ENCODE assay signal across 8 cellular contexts in genomic region chr12:8950702-8951478, GRCh38.
A peak's percentile ranks its signal among the peaks of the same experiment; 100 is the strongest.
DNase-seq lines count a peak whose midpoint lies in the region; ATAC-seq and TF ChIP-seq lines count a peak whose summit lies in the region.

No MANE protein-coding gene starts in this region.

- peak overlapping the region; percentile 93 for H3K4me3 Mint-ChIP-seq in dendritic cell treated with granulocyte-macrophage colony-stimulating factor and Interleukin-4, amounts not matched to agents 40 ng/mL and 50 ng/mL, for 4 days
- peak overlapping the region; percentile 98 for H3K4me3 Mint-ChIP-seq in nephron progenitor cell

- peaks cover 47% of the 10 kb centered on the region for H3K36me3 Mint-ChIP-seq in dendritic cell treated with granulocyte-macrophage colony-stimulating factor and Interleukin-4, amounts not matched to agents 40 ng/mL and 50 ng/mL, for 4 days (ENCODE audit: low read depth)
- peaks cover 36% of the 10 kb centered on the region for H3K36me3 Mint-ChIP-seq in nephron progenitor cell (ENCODE audit: low read depth)

- no peak for ATAC-seq in HG02623 (IDR thresholded peaks at IDR 0.05; ENCODE audit: unreplicated experiment)

- no peak for TF ChIP-seq CTCF in nephron progenitor cell (IDR thresholded peaks at IDR 0.05)

- H3K27ac Mint-ChIP-seq in dendritic cell treated with granulocyte-macrophage colony-stimulating factor and Interleukin-4, amounts not matched to agents 40 ng/mL and 50 ng/mL, for 4 days = peak overlapping the region; percentile 93
- peak overlapping the region; percentile 99 for H3K27ac Mint-ChIP-seq in nephron progenitor cell

- H3K27me3 Mint-ChIP-seq in dendritic cell treated with granulocyte-macrophage colony-stimulating factor and Interleukin-4, amounts not matched to agents 40 ng/mL and 50 ng/mL, for 4 days = no peaks in the 10 kb centered on the region
- H3K27me3 Mint-ChIP-seq in nephron progenitor cell (ENCODE audit: low read depth, poor library complexity) = peaks cover 7% of the 10 kb centered on the region

- intact Hi-C loops in dendritic cell treated with granulocyte-macrophage colony-stimulating factor and Interleukin-4, amounts not matched to agents 40 ng/mL and 50 ng/mL, for 4 days (cut with micrococcal nuclease) = loop anchor here (1.0 to 5.0 kb wide), 2 partner anchors 36 to 88 kb away; partner anchors contain the start of gene KLRG1

- H3K4me1 Mint-ChIP-seq in dendritic cell treated with granulocyte-macrophage colony-stimulating factor and Interleukin-4, amounts not matched to agents 40 ng/mL and 50 ng/mL, for 4 days (ENCODE audit: low read depth) = peaks cover 31% of the 10 kb centered on the region
- H3K4me1 Mint-ChIP-seq in nephron progenitor cell = peaks cover 39% of the 10 kb centered on the region

- peaks cover 11% of the 10 kb centered on the region for H3K9me3 Mint-ChIP-seq in dendritic cell treated with granulocyte-macrophage colony-stimulating factor and Interleukin-4, amounts not matched to agents 40 ng/mL and 50 ng/mL, for 4 days
- peaks cover 30% of the 10 kb centered on the region for H3K9me3 Mint-ChIP-seq in nephron progenitor cell

- DNase-seq in COLO829 (ENCODE audit: low spot score) (peak; percentile 19), MV-4-11 (lab: John Stamatoyannopoulos, UW) (peak; percentile 33), nephron progenitor cell (no peak), KG1 (lab: John Stamatoyannopoulos, UW) (no peak), NCI-H748 treated with DMSO at 0.1 percent for 48 hours (lab: John Stamatoyannopoulos, UW) (no peak)
- DNase-seq in NK-92 treated with Interleukin-12 subunit alpha and Interleukin-12 subunit beta, amount 100 ng/mL, for 24 hours (lab: John Stamatoyannopoulos, UW) = no peak

Comparison
In these comparisons a context has a peak if more than half of its experiments do, and no peak if none do; other contexts are left out.
1. DNase-seq: peak in COLO829 (single experiment) and MV-4-11 (single experiment); none in nephron progenitor cell (single experiment), KG1 (single experiment), NCI-H748 treated with DMSO at 0.1 percent for 48 hours (single experiment) and NK-92 treated with Interleukin-12 subunit alpha and Interleukin-12 subunit beta, amount 100 ng/mL, for 24 hours (single experiment).